Comparison of ENCODE assay signal across 8 cellular contexts in the genomic region with DNA sequence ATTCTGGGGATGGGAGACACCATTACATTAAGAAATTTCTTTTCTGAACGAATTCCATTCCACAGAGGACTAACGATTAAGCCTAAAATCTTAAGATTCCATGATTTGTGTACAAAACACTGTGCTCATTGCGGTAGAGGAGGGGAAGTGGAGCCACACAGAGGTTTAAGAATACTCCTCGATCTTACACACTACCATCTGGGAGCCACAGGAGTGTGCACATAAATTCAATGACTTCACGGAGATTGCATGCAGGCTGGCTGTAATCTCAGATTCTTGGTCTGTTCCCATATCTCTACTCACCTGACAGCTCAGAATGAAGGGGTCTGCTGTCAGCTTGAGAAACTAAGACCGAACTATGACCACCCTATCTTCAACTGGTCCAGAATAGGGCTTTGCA. TPM values are rescaled to one million over a fixed set of nuclear protein-coding genes. Genes with fewer than 3 reads are reported as not detected.
DNase-seq lines count a peak whose midpoint lies in the region; ATAC-seq, FAIRE-seq and TF ChIP-seq lines count a peak whose summit lies in the region.

No MANE protein-coding gene starts in this region.

- BruUV-seq in GM12878 (replicated peaks; lab: Mats Ljungman, UMichigan): no TSS peak

- H3K4me1 ChIP-seq in left ventricle myocardium inferior (peaks cover 63% of the 10 kb centered on the region), GM12878 (ENCODE audit: control insufficient read depth, insufficient read depth, low read length) (no peaks in the 10 kb centered on the region), lung (ENCODE audit: control insufficient read depth in 2 of 2, insufficient read depth in 2 of 2, low read length in 2 of 2) (peaks cover 3 to 4% of the 10 kb centered on the region in 2 donors), aorta (ENCODE audit: control insufficient read depth in 1 of 2, insufficient read depth in 2 of 2, low read length in 2 of 2) (no peaks in the 10 kb centered on the region)

- no peak overlapping the region for H2AFZ ChIP-seq in GM12878 (ENCODE audit: control insufficient read depth, low read depth, low read length)

- TF ChIP-seq CTCF in left ventricle myocardium inferior (IDR thresholded peaks at IDR 0.05; ENCODE audit: borderline replicate concordance): no peak
- TF ChIP-seq CTCF in GM12878 (IDR thresholded peaks at IDR 0.05 in 2 of 3, conservative IDR thresholded peaks at IDR 0.05 in 1 of 3; ENCODE audit: control insufficient read depth in 2 of 3, extremely low read depth in 1 of 3, insufficient read depth in 1 of 3, low read depth in 3 of 3, low read length in 3 of 3): no peak
- TF ChIP-seq CTCF in lung (IDR thresholded peaks at IDR 0.05; ENCODE audit: control extremely low read depth, extremely low read depth): no peak

- H3K4me3 ChIP-seq in left ventricle myocardium inferior (peak overlapping the region; percentile 87), GM12878 (peak overlapping the region; percentile 90), lung (peak overlapping the region; percentile 61), aorta (ENCODE audit: low read length in 2 of 2) (peak overlapping the region; percentile 68 to 99)

- SMC1A ChIA-PET in GM12878 (lab: Charles Lee; ENCODE audit: uncharacterized antibody, unreplicated experiment): interaction anchor here (0.6 to 1.7 kb wide), 4 partner anchors 10 to 687 kb away, joined by 3 to 4 read pairs (median 3); no protein-coding TSS in a partner anchor

- H4K20me1 ChIP-seq in GM12878 (ENCODE audit: control insufficient read depth, insufficient read depth): no peaks in the 10 kb centered on the region

- DNase-seq in left ventricle myocardium inferior (no peak), cardiac septum (ENCODE audit: low spot score) (no peak), GM12878 (ENCODE audit: low read depth, low spot score) (no peak), lung (ENCODE audit: low spot score) (no peak), aorta (no peak), NCI-H146 treated with DMSO at 0.1 percent for 48 hours (lab: John Stamatoyannopoulos, UW; ENCODE audit: unreplicated experiment) (no peak)

- WGBS in GM12878 (ENCODE audit: insufficient coverage, insufficient replicate concordance, low lambda C conversion rate, missing lambda C conversion rate): 0% methylated on average over 6 of the region's 6 CpGs
- 11 to 12% methylated on average over 6 of the region's 6 CpGs for WGBS in lung, 2 donors
- WGBS in aorta, 2 donors: 7 to 12% methylated on average over 6 of the region's 6 CpGs

- no peak for FAIRE-seq in GM12878 (lab: Jason Lieb, UNC)

- TF ChIP-seq RAD21 in GM12878 (IDR thresholded peaks at IDR 0.05; ENCODE audit: insufficient read depth, low read depth, low read length): no peak

- H3K9me3 ChIP-seq in left ventricle myocardium inferior (replicated peaks) (no peaks in the 10 kb centered on the region), GM12878 (replicated peaks; ENCODE audit: control insufficient read depth, insufficient read depth, low read length) (no peaks in the 10 kb centered on the region), lung (ENCODE audit: control insufficient read depth in 2 of 2, insufficient read depth in 1 of 2, low read length in 1 of 2) (no peaks in the 10 kb centered on the region), aorta (ENCODE audit: control insufficient read depth, low read length) (no peaks in the 10 kb centered on the region)

- no peak for TF ChIP-seq EP300 in GM12878 (IDR thresholded peaks at IDR 0.05; ENCODE audit: borderline replicate concordance in 1 of 2, control insufficient read depth in 1 of 2, low read depth in 2 of 2, low read length in 2 of 2)

- peak overlapping the region; percentile 73 for H3K4me2 ChIP-seq in GM12878 (ENCODE audit: control insufficient read depth, insufficient read depth)

- H3K36me3 ChIP-seq in left ventricle myocardium inferior (peaks cover 24% of the 10 kb centered on the region), GM12878 (ENCODE audit: control insufficient read depth in 2 of 2, insufficient read depth in 2 of 2, low read length in 1 of 2) (peaks cover 0 to 6% of the 10 kb centered on the region in 2 experiments; a peak in 2 of 4 replicates), lung (ENCODE audit: control insufficient read depth in 2 of 2, insufficient read depth in 2 of 2, low read length in 2 of 2) (no peaks in the 10 kb centered on the region), aorta (ENCODE audit: control insufficient read depth in 1 of 2, insufficient read depth in 2 of 2, low read length in 1 of 2) (peaks cover 0 to 4% of the 10 kb centered on the region in 2 donors)

- peak; percentile 1; the same call in 2 of the 3 replicates for ATAC-seq in GM12878
- no peak for ATAC-seq in lung (ENCODE audit: insufficient read depth, low FRiP score)
- no peak for ATAC-seq in aorta (ENCODE audit: low FRiP score)
- no peak for ATAC-seq in HG03139 (IDR thresholded peaks at IDR 0.05; ENCODE audit: unreplicated experiment)
- no peak for ATAC-seq in HG03378 (IDR thresholded peaks at IDR 0.05; ENCODE audit: unreplicated experiment)

- H3K27me3 ChIP-seq in left ventricle myocardium inferior (ENCODE audit: low read depth) (no peaks in the 10 kb centered on the region), GM12878 (replicated peaks in 1 of 2; ENCODE audit: control insufficient read depth in 2 of 2, insufficient read depth in 2 of 2, low read length in 1 of 2) (no peaks in the 10 kb centered on the region), lung (ENCODE audit: control insufficient read depth, insufficient read depth) (no peaks in the 10 kb centered on the region), aorta (ENCODE audit: control insufficient read depth in 1 of 2, insufficient read depth in 2 of 2, low read length in 1 of 2) (no peaks in the 10 kb centered on the region)

- no peak for TF ChIP-seq POLR2A in GM12878 (IDR thresholded peaks at IDR 0.05; ENCODE audit: low read depth, low read length)

- in situ Hi-C loops in GM12878 (cut with MboI): loop anchor here (10.0 kb wide), 1 partner anchor 707 kb away; a partner anchor contains a TSS

- peaks cover 52% of the 10 kb centered on the region for H3K79me2 ChIP-seq in GM12878 (ENCODE audit: control insufficient read depth, insufficient read depth, low read length)

- POLR2A ChIA-PET in GM12878 (lab: Charles Lee): interaction anchor here (0.6 to 3.1 kb wide), 4 partner anchors 54 to 555 kb away, joined by 3 to 10 read pairs (median 5); no protein-coding TSS in a partner anchor

- H3K27ac ChIP-seq in left ventricle myocardium inferior (replicated peaks) (peak overlapping the region; percentile 95), GM12878 (ENCODE audit: control insufficient read depth, insufficient read depth) (peak overlapping the region; percentile 74), lung (ENCODE audit: low read depth in 1 of 2, low read length in 1 of 2) (peak overlapping the region in 1 of 2 donors; percentile 87), aorta (ENCODE audit: low read depth in 1 of 2, low read length in 2 of 2) (peak overlapping the region; percentile 39 to 79)

- CTCF ChIA-PET in GM12878 (lab: Yijun Ruan, JAX): interaction anchor here (0.8 to 1.2 kb wide), 2 partner anchors 11 to 18 kb away, joined by 3 to 4 read pairs; no protein-coding TSS in a partner anchor

- intact Hi-C loops in left ventricle myocardium inferior (cut with micrococcal nuclease) (no loop called here), cardiac septum (cut with DNase I) (no loop called here), GM12878 (cut with micrococcal nuclease; ENCODE audit: unreplicated experiment) (loop anchor here (5.0 to 10.0 kb wide), 3 partner anchors 99 to 897 kb away; a partner anchor contains a TSS), aorta (cut with DNase I) (no loop called here)

- peak overlapping the region; percentile 80 for H3K9ac ChIP-seq in GM12878 (ENCODE audit: control insufficient read depth, insufficient read depth, low read length)

- RAD21 ChIA-PET in GM12878 (lab: Charles Lee; ENCODE audit: unreplicated experiment): interaction anchor here (1.2 kb wide), 2 partner anchors 18 to 56 kb away, joined by 5 to 7 read pairs; no protein-coding TSS in a partner anchor

RNA-seq across cellular contexts. Expression of a gene that starts 0.8 kb away (rescaled TPM):
- total RNA-seq in left ventricle myocardium inferior (16.7 TPM), cardiac septum (22.4 TPM), GM12878 (2014; rRNA removed) (24.3 and 30.8 TPM in 2 replicates), GM12878 (2014; rRNA removed; fragmentation: Illumina TruSeq; extraction: Trizol) (36.4 and 37.6 TPM in 2 replicates), GM12878 (2021) (27.4 and 34.0 TPM in 2 replicates), lung (10 to 100 TPM; 55.5 to 56.1 TPM), aorta (10 to 100 TPM; 53.5 to 58.3 TPM)
- total RNA-seq in GM12878 (2013; cell fraction: nucleolus; rRNA removed): 31.6 and 34.6 TPM in 2 replicates
- polyA plus RNA-seq in GM12878 (2011; ENCODE audit: low read depth): 8.8 TPM
- polyA plus RNA-seq in GM12878 (2011; rRNA removed) (28.4 and 46.6 TPM in 2 replicates), GM12878 (2014; fragmentation: Illumina TruSeq; extraction: Trizol) (29.7 and 39.0 TPM in 2 replicates), GM12878 (2014; fragmentation: Nextera tagmentation; extraction: Ambion mirVana) (10 to 100 TPM; 25.7 to 29.9 TPM), GM12878 (2014; rRNA removed) (18.0 and 21.4 TPM in 2 replicates), GM12878 (2016; fragmentation: Nextera tagmentation; extraction: Ambion mirVana) (10 to 100 TPM; 31.3 to 34.2 TPM), lung (10 to 100 TPM; 11.7 to 26.2 TPM), aorta (10 to 100 TPM; 22.3 to 26.2 TPM)
- 13.2 and 16.8 TPM in 2 replicates for polyA plus RNA-seq in GM12878 (2011; cell fraction: cytosol; rRNA removed)
- polyA plus RNA-seq in GM12878 (2011; cell fraction: nucleus; rRNA removed): 8.1 and 9.4 TPM in 2 replicates
- 15.0 and 20.3 TPM in 2 replicates for polyA plus RNA-seq in GM12878 (2012)
- 16.0 and 27.8 TPM in 2 replicates for polyA minus RNA-seq in GM12878 (2011; rRNA and poly(A)+ RNA removed)
- polyA minus RNA-seq in GM12878 (2011; cell fraction: cytosol; rRNA and poly(A)+ RNA removed): 24.2 and 26.2 TPM in 2 replicates
- polyA minus RNA-seq in GM12878 (2011; cell fraction: nucleus; rRNA and poly(A)+ RNA removed): 16.4 and 28.2 TPM in 2 replicates

RNA-seq across cellular contexts. Expression of a gene that starts 54.5 kb away (rescaled TPM):
- total RNA-seq in left ventricle myocardium inferior: 31.3 TPM
- total RNA-seq in cardiac septum: 54.3 TPM
- 26.3 and 31.1 TPM in 2 replicates for total RNA-seq in GM12878 (2013; cell fraction: nucleolus; rRNA removed)
- 9.7 and 9.9 TPM in 2 replicates for total RNA-seq in GM12878 (2014; rRNA removed)
- total RNA-seq in GM12878 (2014; rRNA removed; fragmentation: Illumina TruSeq; extraction: Trizol): 11.2 and 12.3 TPM in 2 replicates
- 24.6 and 24.9 TPM in 2 replicates for total RNA-seq in GM12878 (2021)
- 9.6 TPM for polyA plus RNA-seq in GM12878 (2011; ENCODE audit: low read depth)
- 17.3 and 18.3 TPM in 2 replicates for polyA plus RNA-seq in GM12878 (2011; rRNA removed)
- polyA plus RNA-seq in GM12878 (2011; cell fraction: cytosol; rRNA removed): 8.9 and 10.3 TPM in 2 replicates
- polyA plus RNA-seq in GM12878 (2011; cell fraction: nucleus; rRNA removed): 9.1 and 11.3 TPM in 2 replicates
- 13.8 and 18.8 TPM in 2 replicates for polyA plus RNA-seq in GM12878 (2012)
- 15.4 and 15.6 TPM in 2 replicates for polyA plus RNA-seq in GM12878 (2014; fragmentation: Illumina TruSeq; extraction: Trizol)
- 1 to 10 TPM; 5.2 to 7.8 TPM for polyA plus RNA-seq in GM12878 (2014; fragmentation: Nextera tagmentation; extraction: Ambion mirVana)
- 13.3 and 14.0 TPM in 2 replicates for polyA plus RNA-seq in GM12878 (2014; rRNA removed)
- polyA plus RNA-seq in GM12878 (2016; fragmentation: Nextera tagmentation; extraction: Ambion mirVana): 10 to 100 TPM; 24.2 to 25.9 TPM
- polyA minus RNA-seq in GM12878 (2011; rRNA and poly(A)+ RNA removed): 12.2 and 15.2 TPM in 2 replicates
- polyA minus RNA-seq in GM12878 (2011; cell fraction: cytosol; rRNA and poly(A)+ RNA removed): 7.6 and 15.5 TPM in 2 replicates
- 9.2 and 17.3 TPM in 2 replicates for polyA minus RNA-seq in GM12878 (2011; cell fraction: nucleus; rRNA and poly(A)+ RNA removed)
- total RNA-seq in lung: 10 to 100 TPM; 52.3 to 62.1 TPM
- polyA plus RNA-seq in lung: 10 to 100 TPM; 22.3 to 32.7 TPM
- 10 to 100 TPM; 74.3 to 91.0 TPM for total RNA-seq in aorta
- 10 to 100 TPM; 24.4 to 26.6 TPM for polyA plus RNA-seq in aorta

RNA-seq across cellular contexts. Expression of a gene that starts 55.2 kb away (rescaled TPM):
- total RNA-seq in left ventricle myocardium inferior (not detected), cardiac septum (not detected), GM12878 (2014; rRNA removed) (0.05 TPM in 1 of 2 replicates, not detected in the other), GM12878 (2014; rRNA removed; fragmentation: Illumina TruSeq; extraction: Trizol) (not detected in 2 replicates), GM12878 (2021) (not detected in 2 replicates), lung (under 1 TPM; 0.37 to 0.92 TPM), aorta (not detected)
- total RNA-seq in GM12878 (2013; cell fraction: nucleolus; rRNA removed): not detected in 2 replicates
- polyA plus RNA-seq in GM12878 (2011; ENCODE audit: low read depth): not detected
- polyA plus RNA-seq in GM12878 (2011; rRNA removed) (0.04 TPM in 1 of 2 replicates, not detected in the other), GM12878 (2014; fragmentation: Illumina TruSeq; extraction: Trizol) (0.03 TPM in 1 of 2 replicates, not detected in the other), GM12878 (2014; fragmentation: Nextera tagmentation; extraction: Ambion mirVana) (not detected), GM12878 (2014; rRNA removed) (not detected in 2 replicates), GM12878 (2016; fragmentation: Nextera tagmentation; extraction: Ambion mirVana) (not detected), lung (under 1 TPM; 0.45 to 0.77 TPM), aorta (1 to 10 TPM in 1 of 2 donors, under 1 TPM in 1; 0.10 to 2.3 TPM)
- not detected in 2 replicates for polyA plus RNA-seq in GM12878 (2011; cell fraction: cytosol; rRNA removed)
- polyA plus RNA-seq in GM12878 (2011; cell fraction: nucleus; rRNA removed): not detected in 2 replicates
- polyA plus RNA-seq in GM12878 (2012): not detected in 2 replicates
- not detected in 2 replicates for polyA minus RNA-seq in GM12878 (2011; rRNA and poly(A)+ RNA removed)
- polyA minus RNA-seq in GM12878 (2011; cell fraction: cytosol; rRNA and poly(A)+ RNA removed): 0.83 TPM in 1 of 2 replicates, not detected in the other
- not detected in 2 replicates for polyA minus RNA-seq in GM12878 (2011; cell fraction: nucleus; rRNA and poly(A)+ RNA removed)
